16 cellular contexts compared by ENCODE assay signal in the genomic region with DNA sequence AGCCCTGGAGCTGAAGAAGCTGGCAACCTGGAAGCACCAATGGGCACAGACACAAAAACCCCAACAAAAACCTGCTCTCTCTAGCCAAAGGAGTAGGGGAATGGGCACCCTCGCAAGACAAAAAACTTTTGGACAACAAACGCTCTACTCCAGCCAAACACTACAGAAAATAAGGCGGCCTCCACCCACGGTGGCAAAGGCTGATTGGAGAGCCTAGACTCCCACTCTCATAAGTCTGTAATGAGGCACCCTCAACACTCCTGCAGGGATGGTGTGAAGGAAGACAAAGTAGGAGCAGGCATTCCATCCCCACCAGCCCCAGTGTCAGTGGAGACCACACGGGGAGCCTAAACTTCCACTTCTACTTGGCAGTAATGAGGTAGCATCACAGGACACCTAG.
"Had no signal": no experiment of that assay in that cellular context is flagged by ENCODE, and none has a peak within 500 bp of the region (broad histone marks: within the 10 kb centered on the region; RNA-seq: fewer than 3 reads in every experiment).

No MANE protein-coding gene starts in this region.

- H3K9me3 ChIP-seq: ascending aorta, gastroesophageal sphincter, right atrium auricular region, stomach, testis, upper lobe of right lung had no signal

- DNase-seq: activated CD4-positive, alpha-beta memory T cell treated with anti-CD3 and anti-CD28 coated beads for 36 hours; activated CD8-positive, alpha-beta memory T cell treated with anti-CD3 and anti-CD28 coated beads, Interleukin-2, amount 10 ng/mL, durations not matched to agents 7 days and 5 days; activated naive CD4-positive, alpha-beta T cell treated with anti-CD3 and anti-CD28 coated beads, Interleukin-2, amount 10 ng/mL, durations not matched to agents 7 days and 5 days; activated T-cell treated with anti-CD3 and anti-CD28 coated beads, Interleukin-2, amount 50 U/mL, for 1 hour; dorsolateral prefrontal cortex; endodermal cell; heart right ventricle; spleen; stimulated activated CD4-positive, alpha-beta T cell treated with anti-CD3 and anti-CD28 coated beads, Interleukin-1b, Interleukin-23, amount 100 ng/mL, for 48 hours; stomach; testis; upper lobe of right lung had no signal

- H3K4me1 ChIP-seq: ascending aorta had no signal

- H3K27ac Mint-ChIP-seq: activated CD4-positive, alpha-beta memory T cell treated with anti-CD3 and anti-CD28 coated beads for 36 hours; activated CD8-positive, alpha-beta memory T cell treated with anti-CD3 and anti-CD28 coated beads, Interleukin-2, amount 10 ng/mL, durations not matched to agents 7 days and 5 days; activated naive CD4-positive, alpha-beta T cell treated with anti-CD3 and anti-CD28 coated beads, Interleukin-2, amount 10 ng/mL, durations not matched to agents 7 days and 5 days; endodermal cell; progenitor cell of endocrine pancreas had no signal

- ATAC-seq: activated CD8-positive, alpha-beta memory T cell treated with anti-CD3 and anti-CD28 coated beads, Interleukin-2, amount 10 ng/mL, durations not matched to agents 7 days and 5 days; gastroesophageal sphincter had no signal

- H3K4me3 Mint-ChIP-seq: activated CD4-positive, alpha-beta memory T cell treated with anti-CD3 and anti-CD28 coated beads for 36 hours; activated CD8-positive, alpha-beta memory T cell treated with anti-CD3 and anti-CD28 coated beads, Interleukin-2, amount 10 ng/mL, durations not matched to agents 7 days and 5 days; activated naive CD4-positive, alpha-beta T cell treated with anti-CD3 and anti-CD28 coated beads, Interleukin-2, amount 10 ng/mL, durations not matched to agents 7 days and 5 days; endodermal cell had no signal

- H3K36me3 ChIP-seq: ascending aorta, upper lobe of right lung had no signal

- H3K4me3 ChIP-seq: ascending aorta, dorsolateral prefrontal cortex, gastroesophageal sphincter, heart right ventricle, right atrium auricular region, spleen, stomach, testis, upper lobe of right lung had no signal

- H3K27ac ChIP-seq: ascending aorta, dorsolateral prefrontal cortex, gastroesophageal sphincter, right atrium auricular region, testis had no signal

- H3K9me3 Mint-ChIP-seq: activated CD4-positive, alpha-beta memory T cell treated with anti-CD3 and anti-CD28 coated beads for 36 hours; activated naive CD4-positive, alpha-beta T cell treated with anti-CD3 and anti-CD28 coated beads, Interleukin-2, amount 10 ng/mL, durations not matched to agents 7 days and 5 days had no signal

- H3K27me3 ChIP-seq: ascending aorta, dorsolateral prefrontal cortex, gastroesophageal sphincter, heart right ventricle, right atrium auricular region, spleen, stomach, testis, upper lobe of right lung had no signal

- H3K27me3 Mint-ChIP-seq: activated CD4-positive, alpha-beta memory T cell treated with anti-CD3 and anti-CD28 coated beads for 36 hours; activated CD8-positive, alpha-beta memory T cell treated with anti-CD3 and anti-CD28 coated beads, Interleukin-2, amount 10 ng/mL, durations not matched to agents 7 days and 5 days; activated naive CD4-positive, alpha-beta T cell treated with anti-CD3 and anti-CD28 coated beads, Interleukin-2, amount 10 ng/mL, durations not matched to agents 7 days and 5 days; progenitor cell of endocrine pancreas had no signal
